1 cellular context compared by ENCODE assay signal in genomic region chr1:117093091-117093534, GRCh38.
TF ChIP-seq lines count a peak whose summit lies in the region.

No MANE protein-coding gene starts in this region.

TF ChIP-seq in K562, 482 proteins besides CTCF, POLR2A, EP300 and RAD21 (continued from another document and continues in another):
- no peak for TF ChIP-seq CUX1 (CRISPR knock-in tag; IDR thresholded peaks at IDR 0.05)
- no peak for TF ChIP-seq ZHX1 (conservative IDR thresholded peaks at IDR 0.05; ENCODE audit: low read length)
- peak; percentile 24; the same call in 1 of the 2 replicates for TF ChIP-seq TCF3 (CRISPR knock-in tag; IDR thresholded peaks at IDR 0.05)
- no peak for TF ChIP-seq ZKSCAN8 (CRISPR knock-in tag; IDR thresholded peaks at IDR 0.05)
- no peak for TF ChIP-seq KLF6 (CRISPR knock-in tag; IDR thresholded peaks at IDR 0.05; ENCODE audit: borderline replicate concordance)
- no peak for TF ChIP-seq GMEB1 (CRISPR knock-in tag; IDR thresholded peaks at IDR 0.05)
- no peak for TF ChIP-seq GTF2A2 (tag; IDR thresholded peaks at IDR 0.05)
- TF ChIP-seq NCOR1 (IDR thresholded peaks at IDR 0.05): 0 out of 2 replicates have a peak, but pooled peaks have one; percentile 12
- TF ChIP-seq HSF4 (CRISPR knock-in tag; IDR thresholded peaks at IDR 0.05; ENCODE audit: borderline replicate concordance): no peak
- TF ChIP-seq NELFE (IDR thresholded peaks at IDR 0.05; ENCODE audit: insufficient read depth, insufficient read length): no peak
- no peak for TF ChIP-seq COPS2 (conservative IDR thresholded peaks at IDR 0.05)
- no peak for TF ChIP-seq THAP7 (CRISPR knock-in tag; IDR thresholded peaks at IDR 0.05)
- peak; percentile 73 for TF ChIP-seq DPF2 (IDR thresholded peaks at IDR 0.05)
- peak; percentile 91 for TF ChIP-seq NFE2 (IDR thresholded peaks at IDR 0.05; ENCODE audit: low read depth)
- TF ChIP-seq NFE2L1 (tag; IDR thresholded peaks at IDR 0.05; ENCODE audit: borderline replicate concordance, low read depth): no peak
- no peak for TF ChIP-seq PTBP1 (IDR thresholded peaks at IDR 0.05; ENCODE audit: low read depth, low read length)
- no peak for TF ChIP-seq KDM2B (CRISPR knock-in tag; IDR thresholded peaks at IDR 0.05)
- no peak for TF ChIP-seq SAFB2 (IDR thresholded peaks at IDR 0.05; ENCODE audit: borderline replicate concordance, low read depth, low read length, severe bottlenecking)
- TF ChIP-seq MEIS2 (IDR thresholded peaks at IDR 0.05; ENCODE audit: partially characterized antibody): peak; percentile 87
- TF ChIP-seq, protein P1, sequence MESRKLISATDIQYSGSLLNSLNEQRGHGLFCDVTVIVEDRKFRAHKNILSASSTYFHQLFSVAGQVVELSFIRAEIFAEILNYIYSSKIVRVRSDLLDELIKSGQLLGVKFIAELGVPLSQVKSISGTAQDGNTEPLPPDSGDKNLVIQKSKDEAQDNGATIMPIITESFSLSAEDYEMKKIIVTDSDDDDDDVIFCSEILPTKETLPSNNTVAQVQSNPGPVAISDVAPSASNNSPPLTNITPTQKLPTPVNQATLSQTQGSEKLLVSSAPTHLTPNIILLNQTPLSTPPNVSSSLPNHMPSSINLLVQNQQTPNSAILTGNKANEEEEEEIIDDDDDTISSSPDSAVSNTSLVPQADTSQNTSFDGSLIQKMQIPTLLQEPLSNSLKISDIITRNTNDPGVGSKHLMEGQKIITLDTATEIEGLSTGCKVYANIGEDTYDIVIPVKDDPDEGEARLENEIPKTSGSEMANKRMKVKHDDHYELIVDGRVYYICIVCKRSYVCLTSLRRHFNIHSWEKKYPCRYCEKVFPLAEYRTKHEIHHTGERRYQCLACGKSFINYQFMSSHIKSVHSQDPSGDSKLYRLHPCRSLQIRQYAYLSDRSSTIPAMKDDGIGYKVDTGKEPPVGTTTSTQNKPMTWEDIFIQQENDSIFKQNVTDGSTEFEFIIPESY (CRISPR knock-in tag; IDR thresholded peaks at IDR 0.05): peak; percentile 59; the same call in 1 of the 2 replicates
- TF ChIP-seq POLR2AphosphoS5 (IDR thresholded peaks at IDR 0.05; ENCODE audit: control insufficient read depth, insufficient read depth, low read depth, low read length): 0 out of 2 replicates have a peak, but pooled peaks have one; percentile 19
- 0 out of 4 replicates have a peak, but pooled peaks of 1 of the 2 experiments have one; percentile 6 for TF ChIP-seq KDM1A (IDR thresholded peaks at IDR 0.05)
- no peak for TF ChIP-seq HDAC8 (tag; IDR thresholded peaks at IDR 0.05)
- TF ChIP-seq, protein P2, sequence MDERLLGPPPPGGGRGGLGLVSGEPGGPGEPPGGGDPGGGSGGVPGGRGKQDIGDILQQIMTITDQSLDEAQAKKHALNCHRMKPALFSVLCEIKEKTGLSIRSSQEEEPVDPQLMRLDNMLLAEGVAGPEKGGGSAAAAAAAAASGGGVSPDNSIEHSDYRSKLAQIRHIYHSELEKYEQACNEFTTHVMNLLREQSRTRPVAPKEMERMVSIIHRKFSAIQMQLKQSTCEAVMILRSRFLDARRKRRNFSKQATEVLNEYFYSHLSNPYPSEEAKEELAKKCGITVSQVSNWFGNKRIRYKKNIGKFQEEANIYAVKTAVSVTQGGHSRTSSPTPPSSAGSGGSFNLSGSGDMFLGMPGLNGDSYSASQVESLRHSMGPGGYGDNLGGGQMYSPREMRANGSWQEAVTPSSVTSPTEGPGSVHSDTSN (CRISPR knock-in tag; IDR thresholded peaks at IDR 0.05; ENCODE audit: low read depth): no peak
- TF ChIP-seq, protein P2 (tag; conservative IDR thresholded peaks at IDR 0.05; ENCODE audit: low read depth): peak; percentile 88
- no peak for TF ChIP-seq GABPB2 (CRISPR knock-in tag; conservative IDR thresholded peaks at IDR 0.05)
- no peak for TF ChIP-seq ZNF12 (CRISPR knock-in tag; IDR thresholded peaks at IDR 0.05)
- no peak for TF ChIP-seq NCOA4 (IDR thresholded peaks at IDR 0.05; ENCODE audit: partially characterized antibody)
- TF ChIP-seq SIRT6 (IDR thresholded peaks at IDR 0.05; ENCODE audit: low read depth, low read length): no peak
- peak; percentile 80 for TF ChIP-seq MAFK (IDR thresholded peaks at IDR 0.05; ENCODE audit: low read length)
- TF ChIP-seq RBM25 (IDR thresholded peaks at IDR 0.05; ENCODE audit: low read depth, low read length, severe bottlenecking): no peak
- no peak for TF ChIP-seq PHF21A (IDR thresholded peaks at IDR 0.05; ENCODE audit: borderline replicate concordance, low read depth)
- TF ChIP-seq ZNF584 (CRISPR knock-in tag; IDR thresholded peaks at IDR 0.05; ENCODE audit: low read depth): no peak
- no peak for TF ChIP-seq CHD2 (IDR thresholded peaks at IDR 0.05; ENCODE audit: low read depth, low read length)
- peak; percentile 65 for TF ChIP-seq ARID1B (IDR thresholded peaks at IDR 0.05)
- TF ChIP-seq, protein P3, sequence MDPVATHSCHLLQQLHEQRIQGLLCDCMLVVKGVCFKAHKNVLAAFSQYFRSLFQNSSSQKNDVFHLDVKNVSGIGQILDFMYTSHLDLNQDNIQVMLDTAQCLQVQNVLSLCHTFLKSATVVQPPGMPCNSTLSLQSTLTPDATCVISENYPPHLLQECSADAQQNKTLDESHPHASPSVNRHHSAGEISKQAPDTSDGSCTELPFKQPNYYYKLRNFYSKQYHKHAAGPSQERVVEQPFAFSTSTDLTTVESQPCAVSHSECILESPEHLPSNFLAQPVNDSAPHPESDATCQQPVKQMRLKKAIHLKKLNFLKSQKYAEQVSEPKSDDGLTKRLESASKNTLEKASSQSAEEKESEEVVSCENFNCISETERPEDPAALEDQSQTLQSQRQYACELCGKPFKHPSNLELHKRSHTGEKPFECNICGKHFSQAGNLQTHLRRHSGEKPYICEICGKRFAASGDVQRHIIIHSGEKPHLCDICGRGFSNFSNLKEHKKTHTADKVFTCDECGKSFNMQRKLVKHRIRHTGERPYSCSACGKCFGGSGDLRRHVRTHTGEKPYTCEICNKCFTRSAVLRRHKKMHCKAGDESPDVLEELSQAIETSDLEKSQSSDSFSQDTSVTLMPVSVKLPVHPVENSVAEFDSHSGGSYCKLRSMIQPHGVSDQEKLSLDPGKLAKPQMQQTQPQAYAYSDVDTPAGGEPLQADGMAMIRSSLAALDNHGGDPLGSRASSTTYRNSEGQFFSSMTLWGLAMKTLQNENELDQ (CRISPR knock-in tag; IDR thresholded peaks at IDR 0.05; ENCODE audit: borderline replicate concordance): no peak
- 0 out of 2 replicates have a peak, but pooled peaks have one; percentile 40 for TF ChIP-seq MYC (IDR thresholded peaks at IDR 0.05; ENCODE audit: low read depth, low read length)
- no peak for TF ChIP-seq MYC (CRISPR knock-in tag; IDR thresholded peaks at IDR 0.05; ENCODE audit: borderline replicate concordance, low read depth)
- no peak for TF ChIP-seq NR0B1 (IDR thresholded peaks at IDR 0.05; ENCODE audit: partially characterized antibody)
- TF ChIP-seq, protein P4, sequence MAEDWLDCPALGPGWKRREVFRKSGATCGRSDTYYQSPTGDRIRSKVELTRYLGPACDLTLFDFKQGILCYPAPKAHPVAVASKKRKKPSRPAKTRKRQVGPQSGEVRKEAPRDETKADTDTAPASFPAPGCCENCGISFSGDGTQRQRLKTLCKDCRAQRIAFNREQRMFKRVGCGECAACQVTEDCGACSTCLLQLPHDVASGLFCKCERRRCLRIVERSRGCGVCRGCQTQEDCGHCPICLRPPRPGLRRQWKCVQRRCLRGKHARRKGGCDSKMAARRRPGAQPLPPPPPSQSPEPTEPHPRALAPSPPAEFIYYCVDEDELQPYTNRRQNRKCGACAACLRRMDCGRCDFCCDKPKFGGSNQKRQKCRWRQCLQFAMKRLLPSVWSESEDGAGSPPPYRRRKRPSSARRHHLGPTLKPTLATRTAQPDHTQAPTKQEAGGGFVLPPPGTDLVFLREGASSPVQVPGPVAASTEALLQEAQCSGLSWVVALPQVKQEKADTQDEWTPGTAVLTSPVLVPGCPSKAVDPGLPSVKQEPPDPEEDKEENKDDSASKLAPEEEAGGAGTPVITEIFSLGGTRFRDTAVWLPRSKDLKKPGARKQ (CRISPR knock-in tag; IDR thresholded peaks at IDR 0.05): no peak
